1 cellular context compared by ENCODE assay signal in the genomic region with DNA sequence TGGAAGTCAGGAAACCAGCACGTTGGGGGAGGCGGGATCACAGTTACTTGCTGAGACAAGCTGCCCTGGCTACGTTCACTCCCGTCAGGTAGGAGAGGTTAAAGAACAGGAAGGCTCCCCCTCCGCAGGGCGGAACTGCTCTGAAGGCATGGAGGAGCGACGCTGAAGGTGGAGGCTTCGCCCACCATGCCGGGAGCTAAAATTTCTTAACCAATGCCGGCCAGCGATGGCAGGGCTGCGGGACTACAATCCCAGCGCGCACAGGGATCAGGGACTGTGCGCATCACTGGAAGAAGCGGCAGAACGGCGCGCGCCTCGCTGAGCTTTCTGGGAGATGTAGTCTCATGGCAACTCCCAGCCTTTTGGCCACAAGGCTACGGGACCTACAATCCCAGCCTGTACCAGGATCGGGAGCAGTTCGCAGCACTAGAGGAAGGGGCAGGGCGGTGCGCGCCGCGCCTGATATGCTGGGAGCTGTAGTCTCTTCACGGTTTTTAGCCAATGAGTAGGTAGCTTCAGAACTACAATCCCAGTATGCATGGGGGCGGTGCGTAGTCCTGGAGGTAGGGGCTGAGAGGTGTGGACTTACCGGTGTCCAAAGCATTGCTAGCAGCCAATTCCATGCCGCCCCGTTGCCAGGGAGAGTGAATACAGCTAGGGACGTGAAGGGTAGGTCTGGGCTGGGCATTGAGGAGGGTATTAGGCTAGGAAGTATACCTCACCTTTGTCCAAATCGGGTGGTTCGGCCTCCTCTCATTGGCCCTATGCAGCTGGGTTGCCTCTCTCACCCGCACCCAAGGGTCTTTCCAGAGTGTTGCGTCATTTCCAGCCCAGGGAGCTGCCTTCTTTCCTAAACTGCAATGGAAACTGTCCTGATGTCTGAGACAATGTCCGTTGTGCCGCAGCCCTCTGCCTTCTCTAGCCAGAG.
TF ChIP-seq lines count a peak whose summit lies in the region.

No MANE protein-coding gene starts in this region.

TF ChIP-seq in Ishikawa, 13 proteins besides CTCF, POLR2A, EP300 and RAD21 (continued from another document):
- TF ChIP-seq CREB1 (IDR thresholded peaks at IDR 0.05; ENCODE audit: low read depth): peak; percentile 57; the same call in 1 of the 2 replicates
- TF ChIP-seq TAF1 (IDR thresholded peaks at IDR 0.05; ENCODE audit: low read depth): 0 out of 2 replicates have a peak, but pooled peaks have one; percentile 26
- 0 out of 2 replicates have a peak, but pooled peaks have one; percentile 25 for TF ChIP-seq YY1 (IDR thresholded peaks at IDR 0.05; ENCODE audit: low read depth)
- peak; percentile 42 for TF ChIP-seq MAX (IDR thresholded peaks at IDR 0.05)
- no peak for TF ChIP-seq FOXM1 (IDR thresholded peaks at IDR 0.05; ENCODE audit: borderline replicate concordance, low read depth)
